Comparison of ENCODE assay signal across 27 cellular contexts in the genomic region with DNA sequence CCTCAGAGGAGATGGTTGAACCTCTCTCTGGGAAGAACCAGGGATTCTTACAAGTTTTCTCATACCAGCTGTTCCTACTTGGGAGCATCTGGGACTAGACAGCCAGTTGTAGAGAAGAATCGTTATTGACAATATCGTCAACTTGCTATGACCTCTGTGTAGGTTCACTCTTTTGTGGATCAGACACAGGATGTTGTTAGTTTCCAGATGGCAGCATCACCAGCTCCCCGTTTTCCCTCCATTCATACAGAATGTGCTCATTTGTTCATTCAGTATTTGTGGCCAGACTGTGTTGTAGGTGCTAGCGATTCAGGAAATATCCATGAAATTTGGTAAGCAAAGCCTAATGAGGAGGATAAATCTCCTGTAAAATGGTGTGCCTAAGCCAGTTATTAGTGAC. TPM values are rescaled to one million over a fixed set of nuclear protein-coding genes. Genes with fewer than 3 reads are reported as not detected.
"Had no signal": no experiment of that assay in that cellular context is flagged by ENCODE, and none has a peak within 500 bp of the region (broad histone marks: within the 10 kb centered on the region; RNA-seq: fewer than 3 reads in every experiment).

No MANE protein-coding gene starts in this region.

- H3K79me2 ChIP-seq: hepatocyte had no signal

- H2AFZ ChIP-seq: hepatocyte, neural progenitor cell had no signal

- H3K4me2 ChIP-seq: hepatocyte, neural progenitor cell, smooth muscle cell had no signal

- H3K27me3 ChIP-seq: ovary, right atrium auricular region, uterus had no signal

- H3K27ac ChIP-seq: hepatocyte, left ventricle myocardium inferior, neural progenitor cell, neutrophil, ovary, right atrium auricular region, right lobe of liver, stomach, suprapubic skin, thoracic aorta, tibial artery, uterus had no signal

- DNase-seq: islet precursor cell; left ventricle myocardium inferior; mesendoderm; naive B cell; natural killer cell; nephron progenitor cell; occipital lobe; ovary; right lobe of liver; stimulated activated CD4-positive, alpha-beta T cell treated with anti-CD3 and anti-CD28 coated beads, Interleukin-1b, Interleukin-23, amount 100 ng/mL, for 48 hours; stimulated activated CD4-positive, alpha-beta T cell treated with anti-CD3 and anti-CD28 coated beads, Interleukin-2, amount 100 ng/mL, for 48 hours; stimulated activated CD4-positive, alpha-beta T cell treated with anti-CD3 and anti-CD28 coated beads, Interleukin-4, amount 100 ng/mL, for 4 hours; stimulated activated CD8-positive, alpha-beta memory T cell treated with anti-CD3 and anti-CD28 coated beads, Interleukin-4, amount 100 ng/mL, for 48 hours; stimulated activated naive CD8-positive, alpha-beta T cell treated with anti-CD3 and anti-CD28 coated beads, Interleukin-15, Interleukin-2, amounts not matched to agents 100 U/mL and 50 U/mL, for 24 hours; stomach; tibial artery; trophoblast cell; uterus had no signal

- H3K36me3 ChIP-seq: left ventricle myocardium inferior, neural progenitor cell, neutrophil, ovary, right atrium auricular region, right lobe of liver, stomach, suprapubic skin, thoracic aorta, tibial artery, uterus had no signal

- H3K4me3 ChIP-seq: hepatocyte, left ventricle myocardium inferior, lung, neural progenitor cell, ovary, right atrium auricular region, right lobe of liver, smooth muscle cell, stomach, suprapubic skin, thoracic aorta, tibial artery, uterus had no signal

- H3K9me3 ChIP-seq: left ventricle myocardium inferior, neutrophil, ovary, right atrium auricular region, right lobe of liver, stomach, suprapubic skin, thoracic aorta, tibial artery, uterus had no signal

RNA-seq across cellular contexts. Expression of gene PDE8B, which starts 3.7 kb away (rescaled TPM):
- total RNA-seq: pulmonary artery endothelial cell had no signal
